ENCODE assay signal across 10 cellular contexts in the genomic region with DNA sequence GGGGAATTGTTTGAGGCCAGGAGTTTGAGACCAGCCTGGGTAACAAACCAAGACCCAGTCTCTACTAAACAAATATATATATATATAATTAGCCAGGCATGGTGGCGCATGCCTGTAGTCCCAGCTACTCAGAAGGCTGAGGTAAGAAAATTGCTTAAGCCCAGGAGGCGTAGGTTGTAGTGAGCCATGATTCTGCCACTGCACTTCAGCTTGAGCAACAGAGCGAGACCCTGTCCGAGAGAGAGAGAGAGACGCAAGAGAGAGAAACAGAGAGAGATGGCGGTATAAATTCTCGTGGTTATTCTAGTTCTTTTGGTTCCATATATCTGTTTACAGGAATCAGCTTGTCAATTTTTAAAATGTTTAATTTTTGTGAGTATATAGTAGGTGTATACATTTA.
"Had no signal": no experiment of that assay in that cellular context is flagged by ENCODE, and none has a peak within 500 bp of the region (broad histone marks: within the 10 kb centered on the region; RNA-seq: fewer than 3 reads in every experiment).

No MANE protein-coding gene starts in this region.

- H3K4me2 ChIP-seq: GM23338, KMS-11 had no signal

- H3K4me3 ChIP-seq: GM23338 had no signal

- H3K9ac ChIP-seq: KMS-11 had no signal

- DNase-seq: H9, HCEC 1CT, Karpas-422, KBM-7 had no signal

- H3K27ac ChIP-seq: HL-60, KMS-11 had no signal

- FAIRE-seq: H1, H54, HepG2 had no signal

- H2AFZ ChIP-seq: GM23338 had no signal

- ATAC-seq: GM23338, HepG2 had no signal
